In the genomic region with DNA sequence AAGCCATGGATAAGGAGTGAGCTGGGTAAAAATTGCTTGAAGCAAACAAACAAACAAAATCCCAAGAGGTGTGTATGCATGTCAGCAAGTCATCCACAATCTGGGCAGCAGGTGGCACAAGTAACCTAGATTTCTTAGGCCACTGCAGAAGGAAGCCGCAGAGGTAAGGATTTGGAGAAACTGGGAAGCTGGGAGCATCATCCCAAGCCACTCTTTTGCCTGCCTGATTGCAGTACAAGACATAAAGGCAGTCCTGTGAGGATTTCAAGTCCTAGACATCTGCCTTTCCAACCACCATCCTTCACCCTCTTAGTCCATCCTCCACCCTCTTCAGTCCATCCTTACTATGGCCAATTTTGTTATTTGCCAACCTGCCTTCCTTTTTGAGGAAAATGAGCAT, we compare ENCODE assay signal across 8 cellular contexts.
DNase-seq lines count a peak whose midpoint lies in the region; ATAC-seq and TF ChIP-seq lines count a peak whose summit lies in the region.

No MANE protein-coding gene starts in this region.

- H3K4me1 ChIP-seq in tibial nerve, result peaks cover 0 to 53% (median 28%) of the 10 kb centered on the region in 4 donors

- H3K4me3 ChIP-seq in tibial nerve, result no peak overlapping the region

- no peak for ATAC-seq in HG03108 (IDR thresholded peaks at IDR 0.05; ENCODE audit: unreplicated experiment)
- ATAC-seq in GM21737 (IDR thresholded peaks at IDR 0.05; ENCODE audit: unreplicated experiment), result no peak

- in situ Hi-C loops in T47D (cut with HindIII; ENCODE audit: low pct_unique_long_range_greater_than_20kb, low sequenced_read_pairs), result no loop called here

- peak overlapping the region in 2 of 4 donors; percentile 85 to 88 for H3K27ac ChIP-seq in tibial nerve

- H3K9me3 ChIP-seq in tibial nerve, result no peaks in the 10 kb centered on the region

- 17 to 20% methylated on average over 1 of the region's 1 CpG for WGBS in tibial nerve, 2 donors

- no peaks in the 10 kb centered on the region for H3K36me3 ChIP-seq in tibial nerve

- no peaks in the 10 kb centered on the region for H3K27me3 ChIP-seq in tibial nerve

- peak; percentile 38 to 83 (median 56) for TF ChIP-seq CTCF in tibial nerve (IDR thresholded peaks at IDR 0.05)

- TF ChIP-seq EP300 in tibial nerve (IDR thresholded peaks at IDR 0.05), result no peak

- DNase-seq in DMS114 treated with DMSO at 0.1 percent for 48 hours (lab: John Stamatoyannopoulos, UW; ENCODE audit: unreplicated experiment) (peak; percentile 24), HS-5 (ENCODE audit: low read depth) (peak; percentile 45), NCI-H82 (lab: John Stamatoyannopoulos, UW) (peak; percentile 82), T47D (ENCODE audit: low read depth in 1 of 2, low spot score in 1 of 2) (peak; percentile 28 to 75), kidney glomerular epithelial cell (lab: John Stamatoyannopoulos, UW) (peak; percentile 71), tibial nerve (ENCODE audit: low spot score in 2 of 2) (peak; percentile 42 to 71)

- no peak for TF ChIP-seq POLR2A in tibial nerve (IDR thresholded peaks at IDR 0.05)

Comparison
In these comparisons a context has a peak if more than half of its experiments do, and no peak if none do; other contexts are left out.
1. DNase-seq: peak in every context shown above with its lines; median percentile 82 in NCI-H82; 71 in kidney glomerular epithelial cell; 56 in tibial nerve; 52 in T47D; 45 in HS-5; 24 in DMS114 treated with DMSO at 0.1 percent for 48 hours.